8 cellular contexts compared by ENCODE assay signal in the genomic region with DNA sequence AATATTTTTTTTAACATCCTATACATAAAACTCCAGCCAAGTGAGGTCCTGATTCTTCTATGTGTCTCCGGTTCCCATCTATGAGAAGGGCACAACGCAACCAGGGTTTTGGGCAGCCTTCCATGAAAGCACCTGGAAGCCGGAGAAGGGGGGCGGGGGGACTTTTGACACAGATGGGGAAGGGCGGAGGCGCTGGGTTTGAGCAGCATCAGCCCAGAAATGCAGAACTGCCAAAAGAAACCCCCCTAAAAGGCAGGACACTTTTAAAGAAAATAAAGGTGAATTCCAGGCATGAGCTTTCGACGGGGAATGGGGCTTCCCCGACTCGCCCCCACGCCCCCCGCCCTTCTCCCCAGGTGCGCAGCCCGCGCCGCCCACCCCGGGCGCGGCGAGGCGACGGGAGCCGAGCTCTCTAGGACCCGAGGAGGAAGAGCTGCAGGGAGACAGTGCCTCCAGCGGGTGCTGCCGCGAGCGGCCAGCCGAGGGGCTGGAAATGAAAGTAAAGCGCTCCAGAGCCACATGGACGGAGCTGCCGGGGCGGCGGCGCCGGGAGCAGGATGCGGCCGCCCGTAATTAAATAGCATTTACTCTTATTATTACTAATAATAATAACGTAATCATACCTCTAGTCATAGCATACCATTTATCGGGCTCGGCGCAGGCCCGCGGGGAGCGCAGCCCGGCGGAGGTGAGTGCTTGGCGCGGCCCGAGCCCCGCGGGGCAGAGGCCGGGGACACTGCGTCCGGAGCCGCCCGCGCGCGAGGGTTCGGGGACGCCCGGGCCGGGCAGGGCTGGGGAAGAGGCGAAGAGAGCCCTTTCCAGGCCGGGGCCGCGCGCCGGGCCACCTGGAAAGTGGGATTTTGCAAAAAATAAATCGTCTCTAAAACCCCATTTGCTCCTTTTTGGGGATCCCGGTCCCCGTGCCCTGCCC. TPM values are rescaled to one million over a fixed set of nuclear protein-coding genes. Genes with fewer than 3 reads are reported as not detected.
DNase-seq lines count a peak whose midpoint lies in the region; ATAC-seq and TF ChIP-seq lines count a peak whose summit lies in the region.

A gene with protein sequence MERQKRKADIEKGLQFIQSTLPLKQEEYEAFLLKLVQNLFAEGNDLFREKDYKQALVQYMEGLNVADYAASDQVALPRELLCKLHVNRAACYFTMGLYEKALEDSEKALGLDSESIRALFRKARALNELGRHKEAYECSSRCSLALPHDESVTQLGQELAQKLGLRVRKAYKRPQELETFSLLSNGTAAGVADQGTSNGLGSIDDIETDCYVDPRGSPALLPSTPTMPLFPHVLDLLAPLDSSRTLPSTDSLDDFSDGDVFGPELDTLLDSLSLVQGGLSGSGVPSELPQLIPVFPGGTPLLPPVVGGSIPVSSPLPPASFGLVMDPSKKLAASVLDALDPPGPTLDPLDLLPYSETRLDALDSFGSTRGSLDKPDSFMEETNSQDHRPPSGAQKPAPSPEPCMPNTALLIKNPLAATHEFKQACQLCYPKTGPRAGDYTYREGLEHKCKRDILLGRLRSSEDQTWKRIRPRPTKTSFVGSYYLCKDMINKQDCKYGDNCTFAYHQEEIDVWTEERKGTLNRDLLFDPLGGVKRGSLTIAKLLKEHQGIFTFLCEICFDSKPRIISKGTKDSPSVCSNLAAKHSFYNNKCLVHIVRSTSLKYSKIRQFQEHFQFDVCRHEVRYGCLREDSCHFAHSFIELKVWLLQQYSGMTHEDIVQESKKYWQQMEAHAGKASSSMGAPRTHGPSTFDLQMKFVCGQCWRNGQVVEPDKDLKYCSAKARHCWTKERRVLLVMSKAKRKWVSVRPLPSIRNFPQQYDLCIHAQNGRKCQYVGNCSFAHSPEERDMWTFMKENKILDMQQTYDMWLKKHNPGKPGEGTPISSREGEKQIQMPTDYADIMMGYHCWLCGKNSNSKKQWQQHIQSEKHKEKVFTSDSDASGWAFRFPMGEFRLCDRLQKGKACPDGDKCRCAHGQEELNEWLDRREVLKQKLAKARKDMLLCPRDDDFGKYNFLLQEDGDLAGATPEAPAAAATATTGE (plus strand): TSS at position 441 of the 931 bp plus-strand sequence. CDS start 19,136 bp downstream, outside the sequence.

- peak within 1 kb of the TSS; percentile 64 for H3K27ac ChIP-seq in SU-DHL-6 (ENCODE audit: low read depth, low read length)
- H3K27ac ChIP-seq in trophoblast cell (ENCODE audit: low read depth, low read length): peak within 1 kb of the TSS; percentile 66
- H3K27ac ChIP-seq in tibial nerve: peak within 1 kb of the TSS; percentile 80 to 95 (median 89)

- TF ChIP-seq CTCF in GM10266 (IDR thresholded peaks at IDR 0.05; ENCODE audit: control insufficient read depth, insufficient read depth, low read depth, missing control alignments) (peak; percentile 62), HFFc6 (IDR thresholded peaks at IDR 0.05) (peak; percentile 71), SU-DHL-6 (IDR thresholded peaks at IDR 0.05; ENCODE audit: insufficient read depth, low read length, poor library complexity, severe bottlenecking) (peak; percentile 54), tibial nerve (IDR thresholded peaks at IDR 0.05) (peak; percentile 49 to 74 (median 58))

- peak within 1 kb of the TSS; percentile 95 for H4K12ac ChIP-seq in trophoblast cell (ENCODE audit: low read depth, low read length)

- H3K18ac ChIP-seq in trophoblast cell (ENCODE audit: low read length): peak within 1 kb of the TSS; percentile 60

- peaks cover 13% of the 10 kb centered on the region for H3K79me1 ChIP-seq in trophoblast cell (ENCODE audit: low read length)

- peak within 1 kb of the TSS; percentile 98 for H3K4ac ChIP-seq in trophoblast cell (ENCODE audit: low read depth, low read length)

- H3F3A ChIP-seq in SU-DHL-6 (ENCODE audit: insufficient read depth): peaks cover 10% of the 10 kb centered on the region

- H4K20me1 ChIP-seq in SU-DHL-6 (ENCODE audit: low read depth, low read length): no peaks in the 10 kb centered on the region

- H2BK12ac ChIP-seq in trophoblast cell (ENCODE audit: low read length): peak within 1 kb of the TSS; percentile 1

- H3K4me1 ChIP-seq in trophoblast cell (ENCODE audit: control insufficient read depth in 1 of 2, insufficient read depth in 2 of 2, low read length in 2 of 2) (peaks cover 2 to 7% of the 10 kb centered on the region in 2 experiments), tibial nerve (peaks cover 0 to 30% (median 5%) of the 10 kb centered on the region in 4 donors)

- H3K9ac ChIP-seq in SU-DHL-6 (ENCODE audit: low read length) (peak within 1 kb of the TSS; percentile 99), trophoblast cell (ENCODE audit: low read length) (peak within 1 kb of the TSS; percentile 91)

- peak within 1 kb of the TSS; percentile 96 for H3K14ac ChIP-seq in trophoblast cell (ENCODE audit: low read length)

- peak within 1 kb of the TSS; percentile 83 for H2AK5ac ChIP-seq in trophoblast cell (ENCODE audit: low read length)

- WGBS in trophoblast cell (ENCODE audit: extremely low coverage, insufficient coverage, insufficient read length): no CpG with 5 or more reads among the region's 74 CpGs
- WGBS in tibial nerve, 2 donors: 0% methylated on average over 42 to 73 of the region's 74 CpGs

- peak within 1 kb of the TSS; percentile 88 for H3K4me3 Mint-ChIP-seq in HFFc6
- peak within 1 kb of the TSS; percentile 86 for H3K4me3 Mint-ChIP-seq in activated naive CD8-positive, alpha-beta T cell treated with anti-CD3 and anti-CD28 coated beads, Interleukin-2, amount 10 ng/mL, durations not matched to agents 7 days and 5 days

- peak within 1 kb of the TSS; percentile 100 for H3K4me3 ChIP-seq in SU-DHL-6 (ENCODE audit: insufficient read depth, low read length, poor library complexity, severe bottlenecking)
- H3K4me3 ChIP-seq in trophoblast cell (ENCODE audit: low read depth, low read length): peak within 1 kb of the TSS; percentile 81
- H3K4me3 ChIP-seq in tibial nerve: peak within 1 kb of the TSS; percentile 81 to 92 (median 84)

- peak within 1 kb of the TSS; percentile 80 for H3K4me2 ChIP-seq in SU-DHL-6 (ENCODE audit: low read depth, low read length, poor library complexity, severe bottlenecking)
- H3K4me2 ChIP-seq in trophoblast cell (ENCODE audit: low read length): peak within 1 kb of the TSS; percentile 81

- peak within 1 kb of the TSS; percentile 99 for H2AFZ ChIP-seq in SU-DHL-6 (ENCODE audit: low read depth, low read length, severe bottlenecking)
- H2AFZ ChIP-seq in trophoblast cell (ENCODE audit: insufficient read depth, low read length, poor library complexity): peak within 1 kb of the TSS; percentile 59

- H2BK120ac ChIP-seq in trophoblast cell (ENCODE audit: insufficient read depth, low read length, poor library complexity): peak within 1 kb of the TSS; percentile 92

- no peaks in the 10 kb centered on the region for H3K36me3 ChIP-seq in SU-DHL-6 (ENCODE audit: low read length)
- H3K36me3 ChIP-seq in trophoblast cell (ENCODE audit: control insufficient read depth in 1 of 2, insufficient read depth in 2 of 2, low read length in 2 of 2): peaks cover 4% of the 10 kb centered on the region in 2 experiments
- no peaks in the 10 kb centered on the region for H3K36me3 ChIP-seq in tibial nerve

- no peaks in the 10 kb centered on the region; the same call in 1 of the 2 replicates for H3K9me3 Mint-ChIP-seq in HFFc6
- H3K9me3 Mint-ChIP-seq in activated naive CD8-positive, alpha-beta T cell treated with anti-CD3 and anti-CD28 coated beads, Interleukin-2, amount 10 ng/mL, durations not matched to agents 7 days and 5 days: no peaks in the 10 kb centered on the region

- no peaks in the 10 kb centered on the region for H3K27me3 Mint-ChIP-seq in HFFc6 (ENCODE audit: insufficient read depth)
- H3K27me3 Mint-ChIP-seq in activated naive CD8-positive, alpha-beta T cell treated with anti-CD3 and anti-CD28 coated beads, Interleukin-2, amount 10 ng/mL, durations not matched to agents 7 days and 5 days: no peaks in the 10 kb centered on the region

- ATAC-seq in activated naive CD8-positive, alpha-beta T cell treated with anti-CD3 and anti-CD28 coated beads, Interleukin-2, amount 10 ng/mL, durations not matched to agents 7 days and 5 days (ENCODE audit: low read depth): peak; percentile 99
- ATAC-seq in Right ventricle myocardium superior (ENCODE audit: poor library complexity): peak; percentile 98

- no peaks in the 10 kb centered on the region for H3K9me2 ChIP-seq in SU-DHL-6 (replicated peaks; ENCODE audit: insufficient read depth, low read length)

- H4K8ac ChIP-seq in trophoblast cell (ENCODE audit: low read depth, low read length): peak within 1 kb of the TSS; percentile 93

- peaks cover 43% of the 10 kb centered on the region for H3K79me2 ChIP-seq in SU-DHL-6 (ENCODE audit: insufficient read depth, low read length)
- H3K79me2 ChIP-seq in trophoblast cell (ENCODE audit: control insufficient read depth, insufficient read depth, low read length, poor library complexity): peaks cover 20% of the 10 kb centered on the region

- TF ChIP-seq POLR2A in tibial nerve (IDR thresholded peaks at IDR 0.05): peak in 1 of 2 donors; percentile 50

- H3K27me3 ChIP-seq in SU-DHL-6 (ENCODE audit: low read length) (no peaks in the 10 kb centered on the region), trophoblast cell (ENCODE audit: insufficient read depth, low read length) (no peaks in the 10 kb centered on the region), tibial nerve (no peaks in the 10 kb centered on the region)

- POLR2A ChIA-PET in activated naive CD8-positive, alpha-beta T cell treated with anti-CD3 and anti-CD28 coated beads, Interleukin-2, amount 10 ng/mL, durations not matched to agents 7 days and 5 days (lab: Charles Lee): interaction anchor here (0.7 to 3.1 kb wide), 12 partner anchors 9 to 350 kb away, joined by 3 to 80 read pairs (median 6); a partner anchor contains a TSS

- intact Hi-C loops in Right ventricle myocardium superior (cut with DNase I): no loop called here

- H3K4me1 Mint-ChIP-seq in HFFc6 (ENCODE audit: low read depth): peaks cover 37% of the 10 kb centered on the region
- peaks cover 27% of the 10 kb centered on the region for H3K4me1 Mint-ChIP-seq in activated naive CD8-positive, alpha-beta T cell treated with anti-CD3 and anti-CD28 coated beads, Interleukin-2, amount 10 ng/mL, durations not matched to agents 7 days and 5 days

- DNase-seq in GM10266 (ENCODE audit: extremely low spot score) (peak; percentile 98), HFFc6 (peak; percentile 72), NAMALWA (ENCODE audit: low spot score) (peak; percentile 91), Right ventricle myocardium superior (peak; percentile 89), trophoblast cell (peak; percentile 80 to 86), tibial nerve (ENCODE audit: low spot score in 2 of 2) (peak; percentile 57 to 58)
- DNase-seq in activated naive CD8-positive, alpha-beta T cell treated with anti-CD3 and anti-CD28 coated beads, Interleukin-2, amount 10 ng/mL, durations not matched to agents 7 days and 5 days: peak; percentile 83

- peak within 1 kb of the TSS; percentile 62 for H3K27ac Mint-ChIP-seq in HFFc6
- peak within 1 kb of the TSS; percentile 68 for H3K27ac Mint-ChIP-seq in activated naive CD8-positive, alpha-beta T cell treated with anti-CD3 and anti-CD28 coated beads, Interleukin-2, amount 10 ng/mL, durations not matched to agents 7 days and 5 days

- TF ChIP-seq EP300 in tibial nerve (IDR thresholded peaks at IDR 0.05): peak; percentile 15 to 81

- peak within 1 kb of the TSS; percentile 91 for H2BK5ac ChIP-seq in trophoblast cell (ENCODE audit: low read depth, low read length, poor library complexity)

- H4K91ac ChIP-seq in trophoblast cell (ENCODE audit: low read depth, low read length): peak within 1 kb of the TSS; percentile 96

- no peak within 1 kb of the TSS for H3K23ac ChIP-seq in trophoblast cell (ENCODE audit: low read length)

- no peaks in the 10 kb centered on the region for H3K9me3 ChIP-seq in SU-DHL-6 (ENCODE audit: insufficient read depth, low read length)
- no peaks in the 10 kb centered on the region for H3K9me3 ChIP-seq in trophoblast cell (ENCODE audit: insufficient read depth, low read depth, low read length)
- H3K9me3 ChIP-seq in tibial nerve: no peaks in the 10 kb centered on the region

- H3K36me3 Mint-ChIP-seq in HFFc6 (ENCODE audit: low read depth): peaks cover 21% of the 10 kb centered on the region
- peaks cover 2% of the 10 kb centered on the region for H3K36me3 Mint-ChIP-seq in activated naive CD8-positive, alpha-beta T cell treated with anti-CD3 and anti-CD28 coated beads, Interleukin-2, amount 10 ng/mL, durations not matched to agents 7 days and 5 days

RNA-seq across cellular contexts. Expression of the gene that starts here (rescaled TPM):
- 100 to 1,000 TPM; 108 to 137 (median 130) TPM for total RNA-seq in HFFc6 (2021; fragmentation: NEBNext Ultra II Directional; extraction: Animal tissue kit (Norgen Biotek cat#: 25700))
- total RNA-seq in activated naive CD8-positive, alpha-beta T cell treated with anti-CD3 and anti-CD28 coated beads, Interleukin-2, amount 10 ng/mL, durations not matched to agents 7 days and 5 days: 10 to 100 TPM; 49.0 to 51.3 TPM
- total RNA-seq in Right ventricle myocardium superior (41.3 TPM), tibial nerve (10 to 100 TPM; 45.0 to 74.9 (median 57.9) TPM)
- polyA plus RNA-seq in trophoblast cell (2013): 31.6 and 32.5 TPM in 2 replicates

Comparison
In these comparisons a context has a peak if more than half of its experiments do, and no peak if none do; other contexts are left out.
1. Peak in every context shown above with its lines: DNase-seq, ATAC-seq, H3K4me3 ChIP-seq and H3K27ac ChIP-seq.